ENCODE assay signal across 24 cellular contexts in genomic region chr2:150887926-150888325, GRCh38.
"Had no signal": no experiment of that assay in that cellular context is flagged by ENCODE, and none has a peak within 500 bp of the region (broad histone marks: within the 10 kb centered on the region; RNA-seq: fewer than 3 reads in every experiment).

No MANE protein-coding gene starts in this region.

- H3K27ac ChIP-seq: left ventricle myocardium inferior, pancreas, prostate gland, skin epidermis, spleen, suprapubic skin, thoracic aorta, tibial artery, upper lobe of right lung had no signal

- H3K4me3 ChIP-seq: left ventricle myocardium inferior, lung, mucosa of descending colon, pancreas, prostate gland, skin epidermis, spleen, suprapubic skin, thoracic aorta, tibial artery, upper lobe of right lung had no signal

- FAIRE-seq: pancreas, urothelium cell line had no signal

- H3K9me3 ChIP-seq: left ventricle myocardium inferior, mucosa of descending colon, pancreas, prostate gland, spleen, suprapubic skin, thoracic aorta, tibial artery, upper lobe of right lung had no signal

- H3K36me3 ChIP-seq: left ventricle myocardium inferior, pancreas, prostate gland, spleen, suprapubic skin, thoracic aorta, tibial artery, upper lobe of right lung had no signal

- H3K27me3 ChIP-seq: pancreas, spleen, suprapubic skin, tibial artery, upper lobe of right lung had no signal

- ATAC-seq: mucosa of descending colon; naive thymus-derived CD4-positive, alpha-beta T cell; natural killer cell treated with Interleukin-12 subunit alpha and Interleukin-12 subunit beta and Interleukin-15 and Interleukin-18, amount 100 ng/mL, for 72 hours; pancreas; right cardiac atrium; sciatic nerve; stimulated activated effector memory CD8-positive, alpha-beta T cell treated with anti-CD3 and anti-CD28 coated beads, Interleukin-12 subunit alpha, Interleukin-12 subunit beta, amount 100 ng/mL, for 72 hours; upper lobe of right lung had no signal

- H3K4me1 ChIP-seq: left ventricle myocardium inferior, pancreas, prostate gland, spleen, suprapubic skin, tibial artery had no signal

- DNase-seq: islet precursor cell; left ventricle myocardium inferior; midbrain; mucosa of descending colon; naive thymus-derived CD4-positive, alpha-beta T cell; pancreas; posterior cingulate gyrus; retina; right cardiac atrium; spleen; stimulated activated CD4-positive, alpha-beta T cell treated with anti-CD3 and anti-CD28 coated beads, Interleukin-4, amount 100 ng/mL, for 24 hours; stimulated activated naive CD4-positive, alpha-beta T cell; tibial artery; trophoblast cell; upper lobe of right lung had no signal
